Comparison of ENCODE assay signal across 19 cellular contexts in the genomic region with DNA sequence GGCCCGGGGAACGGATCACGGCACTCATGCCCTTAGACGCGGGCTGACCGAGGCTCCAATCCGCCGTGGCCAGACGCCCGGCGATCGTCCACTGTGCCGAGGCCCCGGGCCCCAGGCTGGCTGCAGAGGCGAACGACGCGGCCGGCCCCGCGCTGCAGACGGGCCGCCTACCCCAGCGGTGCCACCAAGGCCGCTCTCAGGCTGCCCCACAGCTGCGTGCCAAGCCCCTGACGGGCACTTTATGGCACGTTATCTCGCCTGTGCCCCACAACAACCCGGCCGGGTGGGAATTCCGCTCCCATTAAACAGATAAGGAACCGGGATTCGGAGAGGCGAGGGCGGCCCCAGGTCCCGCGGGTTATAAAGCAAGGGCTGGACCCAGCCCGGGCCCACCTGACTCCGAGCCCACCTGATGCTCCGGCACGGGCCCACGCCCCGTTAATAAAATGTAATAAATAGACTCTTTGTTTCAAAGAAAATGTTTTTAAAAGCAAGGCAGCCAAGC.
DNase-seq lines count a peak whose midpoint lies in the region; ATAC-seq lines count a peak whose summit lies in the region.
"Had no signal": no experiment of that assay in that cellular context is flagged by ENCODE, and none has a peak within 500 bp of the region (broad histone marks: within the 10 kb centered on the region; RNA-seq: fewer than 3 reads in every experiment).

No MANE protein-coding gene starts in this region.

- H2BK120ac ChIP-seq in neuronal stem cell (ENCODE audit: low read depth, low read length): peak overlapping the region; percentile 28

- DNase-seq in activated effector memory CD4-positive, alpha-beta T cell treated with anti-CD3 and anti-CD28 coated beads, Interleukin-2, amount 50 U/mL, for 16 hours: peak; percentile 54
- no peak for DNase-seq in activated effector memory CD4-positive, alpha-beta T cell treated with Interleukin-2 at 50 U/mL for 16 hours
- peak; percentile 44 for DNase-seq in cardiac septum (ENCODE audit: low spot score)
- no peak for DNase-seq in neuronal stem cell (ENCODE audit: low spot score)
- DNase-seq in UCSD-AML1 (lab: John Stamatoyannopoulos, UW; ENCODE audit: unreplicated experiment): no peak
- DNase-seq in OCI-M1 (lab: John Stamatoyannopoulos, UW): no peak
- DNase-seq: activated CD4-positive, alpha-beta T cell treated with anti-CD3 and anti-CD28 coated beads for 4 hours; activated CD8-positive, alpha-beta memory T cell treated with anti-CD3 and anti-CD28 coated beads, Interleukin-2, amount 10 ng/mL, durations not matched to agents 7 days and 5 days; AML-193; cerebellar nuclear complex; effector memory CD8-positive, alpha-beta T cell; NCI-H1105 treated with DMSO at 0.1 percent for 48 hours; NCI-H2081 treated with DMSO at 0.1 percent for 48 hours; stimulated activated CD4-positive, alpha-beta T cell treated with anti-CD3 and anti-CD28 coated beads, Interleukin-12 subunit alpha, Interleukin-12 subunit beta, amount 100 ng/mL, for 4 hours; testis had no signal

- no peak overlapping the region for H3K9ac ChIP-seq in neuronal stem cell (ENCODE audit: low read depth, low read length, poor library complexity)

- H3K36me3 ChIP-seq in neuronal stem cell (replicated peaks in 1 of 2; ENCODE audit: control insufficient read depth in 2 of 2, insufficient read depth in 2 of 2, low read length in 2 of 2) (no peaks in the 10 kb centered on the region), urinary bladder (ENCODE audit: insufficient read depth) (no peaks in the 10 kb centered on the region)

- no peak overlapping the region for H3K14ac ChIP-seq in neuronal stem cell (ENCODE audit: low read length)

- H2AK5ac ChIP-seq in neuronal stem cell (ENCODE audit: low read depth, low read length): peak overlapping the region; percentile 87

- peak overlapping the region; percentile 87 for H3K4ac ChIP-seq in neuronal stem cell (ENCODE audit: low read length)

- peaks cover 4% of the 10 kb centered on the region for H3K79me1 ChIP-seq in neuronal stem cell (ENCODE audit: low read depth, low read length)

- WGBS in neuronal stem cell (ENCODE audit: extremely low coverage in 2 of 2, insufficient read length in 2 of 2, insufficient replicate concordance in 1 of 2), 2 donors: no CpG with 5 or more reads among the region's 44 CpGs
- 85% methylated on average over 44 of the region's 44 CpGs for WGBS in urinary bladder

- H3K4me2 ChIP-seq in neuronal stem cell (ENCODE audit: insufficient read depth, low read length, poor library complexity, severe bottlenecking): no peak overlapping the region

- H3K23ac ChIP-seq in neuronal stem cell (ENCODE audit: low read depth, low read length, poor library complexity): peak overlapping the region; percentile 82

- intact Hi-C loops in cardiac septum (cut with DNase I): no loop called here

- peak overlapping the region; percentile 77 for H2BK15ac ChIP-seq in neuronal stem cell (ENCODE audit: low read length)

- H4K8ac ChIP-seq in neuronal stem cell (ENCODE audit: low read depth, low read length): peak overlapping the region; percentile 75

- peak overlapping the region; percentile 3 for H4K91ac ChIP-seq in neuronal stem cell (ENCODE audit: low read depth, low read length, poor library complexity)

- H3K27me3 ChIP-seq in neuronal stem cell (ENCODE audit: control insufficient read depth in 3 of 3, insufficient read depth in 3 of 3, low read depth in 1 of 3, low read length in 3 of 3): peaks cover 0 to 24% (median 0%) of the 10 kb centered on the region in 3 experiments
- H3K27me3 ChIP-seq: testis had no signal

- H2BK12ac ChIP-seq in neuronal stem cell (ENCODE audit: low read length): peak overlapping the region; percentile 64

- H3K27ac ChIP-seq in neuronal stem cell (replicated peaks; ENCODE audit: low read length): no peak overlapping the region
- H3K27ac ChIP-seq in urinary bladder (ENCODE audit: low read depth): peak overlapping the region; percentile 57
- H3K27ac ChIP-seq: 22Rv1, testis had no signal

- H2AFZ ChIP-seq in neuronal stem cell (ENCODE audit: low read length): no peak overlapping the region

- H3K4me1 ChIP-seq in neuronal stem cell (ENCODE audit: control insufficient read depth in 2 of 2, insufficient read depth in 1 of 2, low read depth in 1 of 2, low read length in 2 of 2) (peaks cover 0 to 15% of the 10 kb centered on the region in 2 donors), urinary bladder (ENCODE audit: insufficient read depth) (no peaks in the 10 kb centered on the region)
- H3K4me1 ChIP-seq: testis had no signal

- H3K4me3 ChIP-seq in neuronal stem cell (ENCODE audit: low read length in 2 of 2): no peak overlapping the region
- no peak overlapping the region for H3K4me3 ChIP-seq in urinary bladder (ENCODE audit: low read depth, low read length)
- H3K4me3 ChIP-seq: testis had no signal

- H3K18ac ChIP-seq in neuronal stem cell (ENCODE audit: low read length): peak overlapping the region; percentile 89

- ATAC-seq in HG02678 (IDR thresholded peaks at IDR 0.05; ENCODE audit: unreplicated experiment): no peak
- ATAC-seq: activated CD8-positive, alpha-beta memory T cell treated with anti-CD3 and anti-CD28 coated beads, Interleukin-2, amount 10 ng/mL, durations not matched to agents 7 days and 5 days; effector memory CD8-positive, alpha-beta T cell; naive thymus-derived CD4-positive, alpha-beta T cell had no signal

- H3K9me3 ChIP-seq in neuronal stem cell (replicated peaks in 1 of 2; ENCODE audit: control insufficient read depth in 2 of 2, insufficient read depth in 1 of 2, low read depth in 1 of 2, low read length in 2 of 2): no peaks in the 10 kb centered on the region
- H3K9me3 ChIP-seq: testis had no signal

- no peak overlapping the region for H2BK5ac ChIP-seq in neuronal stem cell (ENCODE audit: low read length)

Comparison
In these comparisons a context has a peak if more than half of its experiments do, and no peak if none do; other contexts are left out.
1. DNase-seq: peak in activated effector memory CD4-positive, alpha-beta T cell treated with anti-CD3 and anti-CD28 coated beads, Interleukin-2, amount 50 U/mL, for 16 hours (single experiment) and cardiac septum (single experiment); none in activated effector memory CD4-positive, alpha-beta T cell treated with Interleukin-2 at 50 U/mL for 16 hours (single experiment), neuronal stem cell (single experiment), UCSD-AML1 (single experiment) and OCI-M1 (single experiment).